ENCODE assay signal across 1 cellular context in the genomic region with DNA sequence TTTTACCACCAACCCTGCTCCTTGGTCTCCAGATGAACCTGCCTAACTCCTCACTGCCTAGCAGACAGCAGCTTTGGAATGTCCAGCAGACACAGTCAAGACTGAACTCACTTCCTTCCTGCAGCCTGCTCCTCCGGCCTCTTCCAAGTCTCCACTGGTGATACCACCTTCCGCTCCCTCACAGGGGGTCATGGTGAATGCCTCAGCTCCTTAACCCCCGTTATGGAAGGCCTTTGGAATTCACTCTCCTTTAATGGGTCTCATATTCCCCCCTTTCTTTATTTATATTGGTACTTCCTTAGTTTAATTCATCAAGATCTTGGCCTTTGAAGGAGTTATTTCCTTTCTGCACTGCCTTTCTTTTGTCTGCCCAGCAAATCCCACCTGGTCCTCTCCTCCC.
TF ChIP-seq lines count a peak whose summit lies in the region.

No MANE protein-coding gene starts in this region.

TF ChIP-seq in IMR-90, 13 proteins besides CTCF, POLR2A, EP300 and RAD21:
- TF ChIP-seq MAFK (IDR thresholded peaks at IDR 0.05; ENCODE audit: low read depth, low read length) = no peak
- TF ChIP-seq BHLHE40 (IDR thresholded peaks at IDR 0.05; ENCODE audit: low read depth, low read length) = peak; percentile 22; the same call in 1 of the 2 replicates
TF ChIP-seq in IMR-90: peak in this region for 1.
